Comparison of ENCODE assay signal across 25 cellular contexts in the genomic region with DNA sequence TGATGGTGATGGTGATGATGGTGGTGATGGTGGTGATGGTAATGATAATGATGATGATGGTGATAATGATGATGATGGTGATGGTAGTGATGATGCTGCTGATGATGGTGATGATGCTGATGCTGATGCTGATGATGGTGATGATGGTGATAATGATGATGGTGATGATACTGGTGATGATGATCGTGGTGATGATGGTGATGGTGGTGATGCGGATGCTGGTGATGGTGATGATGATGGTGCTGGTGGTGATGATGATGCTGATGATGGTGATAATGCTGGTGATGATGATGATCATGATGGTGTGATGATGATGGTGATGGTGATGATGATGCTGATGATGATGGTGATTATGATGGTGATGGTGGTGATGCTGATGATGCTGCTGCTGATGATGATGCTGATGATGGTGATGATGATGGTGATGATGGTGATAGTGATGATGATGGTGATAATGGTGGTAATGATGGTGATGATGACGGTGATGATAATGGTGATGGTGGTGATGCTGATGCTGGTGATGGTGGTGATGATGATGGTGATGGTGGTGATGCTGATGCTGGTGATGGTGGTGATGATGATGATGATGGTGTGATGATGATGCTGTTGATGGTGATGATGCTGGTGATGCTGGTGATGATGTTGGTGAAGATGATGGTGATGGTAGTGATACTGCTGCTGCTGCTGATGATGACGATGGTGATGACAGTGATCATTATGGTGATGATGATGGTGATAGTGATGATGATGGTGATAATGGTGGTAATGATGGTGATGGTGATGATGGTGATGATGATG.
"Had no signal": no experiment of that assay in that cellular context is flagged by ENCODE, and none has a peak within 500 bp of the region (broad histone marks: within the 10 kb centered on the region; RNA-seq: fewer than 3 reads in every experiment).

No MANE protein-coding gene starts in this region.

- ATAC-seq: gastroesophageal sphincter; left colon; left ventricle myocardium superior; natural killer cell treated with Interleukin-12 subunit alpha and Interleukin-12 subunit beta and Interleukin-15 and Interleukin-18, amount 100 ng/mL, for 72 hours; pancreas; stimulated activated naive B cell treated with anti-CD40 and anti-IgM and Interleukin-4, amounts not matched to agents 10 μg/mL and 1 μg/mL and 100 μg/mL, for 72 hours; stimulated activated naive CD8-positive, alpha-beta T cell treated with anti-CD3 and anti-CD28 coated beads, Interleukin-15, amount 100 ng/mL, for 72 hours had no signal

- H3K4me3 ChIP-seq: colonic mucosa, esophagus squamous epithelium, gastroesophageal sphincter, lung, neural progenitor cell, pancreas, prostate gland, sigmoid colon, skin epidermis, testis, tibial nerve had no signal

- H3K36me3 ChIP-seq: colonic mucosa, esophagus squamous epithelium, gastroesophageal sphincter, neural progenitor cell, pancreas, prostate gland, sigmoid colon, tibial nerve had no signal

- FAIRE-seq: kidney, pancreas had no signal

- H3K27me3 ChIP-seq: colonic mucosa, esophagus squamous epithelium, neural progenitor cell, pancreas, sigmoid colon, testis, tibial nerve had no signal

- DNase-seq: colonic mucosa; dermis blood vessel endothelial cell; esophagus squamous epithelium; foreskin fibroblast; glutamatergic neuron; kidney; left colon; left ventricle myocardium superior; mesenchymal stem cell; midbrain; occipital lobe; pancreas; sigmoid colon; stimulated activated CD4-positive, alpha-beta T cell treated with anti-CD3 and anti-CD28 coated beads, Interleukin-2, amount 100 ng/mL, for 24 hours; stimulated activated CD4-positive, alpha-beta T cell treated with anti-CD3 and anti-CD28 coated beads, Interleukin-4, amount 100 ng/mL, for 4 hours; stimulated activated naive B cell treated with anti-CD40 and anti-IgM and Interleukin-4, amounts not matched to agents 10 μg/mL and 1 μg/mL and 100 μg/mL, for 72 hours; stimulated activated naive CD8-positive, alpha-beta T cell treated with anti-CD3 and anti-CD28 coated beads, Interleukin-15, amount 100 ng/mL, for 72 hours; testis had no signal
